In the genomic region with DNA sequence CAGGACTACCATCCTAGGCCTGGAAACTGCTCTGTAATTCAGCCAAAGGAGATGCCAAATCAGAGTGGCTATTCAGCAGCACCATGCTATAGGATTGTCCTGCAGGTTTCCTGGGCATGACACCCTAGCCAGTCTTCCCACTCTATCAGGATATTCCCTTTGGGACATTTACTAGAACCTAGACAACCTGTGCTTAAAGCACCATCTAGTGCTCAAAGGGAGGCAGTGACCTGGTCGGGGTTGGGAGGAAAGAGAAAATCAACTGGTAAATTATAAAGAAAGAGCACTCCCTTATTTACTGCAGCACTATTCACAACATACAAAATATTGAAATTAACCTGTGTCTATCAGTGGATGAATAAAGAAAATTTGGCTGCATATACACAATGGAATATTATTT, we compare ENCODE assay signal across 10 cellular contexts.
DNase-seq lines count a peak whose midpoint lies in the region; ATAC-seq and TF ChIP-seq lines count a peak whose summit lies in the region.
"Had no signal": no experiment of that assay in that cellular context is flagged by ENCODE, and none has a peak within 500 bp of the region (broad histone marks: within the 10 kb centered on the region; RNA-seq: fewer than 3 reads in every experiment).

No MANE protein-coding gene starts in this region.

- no peak overlapping the region for H3K4me3 ChIP-seq in HAP-1
- H3K4me3 ChIP-seq: heart right ventricle had no signal

- H3K27me3 ChIP-seq in HAP-1 (ENCODE audit: low read depth): no peaks in the 10 kb centered on the region

- H3K4me1 ChIP-seq in HAP-1: no peaks in the 10 kb centered on the region

- in situ Hi-C loops in HAP-1 (cut with MboI; ENCODE audit: low sequenced_read_pairs): no loop called here

- intact Hi-C loops in sciatic nerve (cut with DNase I): no loop called here

- no peaks in the 10 kb centered on the region for H3K9me3 ChIP-seq in HAP-1

- no peak for DNase-seq in AG09319 (ENCODE audit: extremely low read depth, low read depth)
- DNase-seq in HAP-1 (ENCODE audit: low spot score in 2 of 2): peak; percentile 27 to 40
- DNase-seq in SW 1271 (lab: John Stamatoyannopoulos, UW): peak; percentile 56 to 64
- DNase-seq in iPS-NIHi11 (ENCODE audit: low spot score): peak; percentile 60
- DNase-seq in activated gamma-delta T cell treated with Interleukin-2 at 50 U/mL for 16 hours: no peak
- DNase-seq in NCI-H510A treated with DMSO at 0.1 percent for 48 hours (lab: John Stamatoyannopoulos, UW): no peak
- no peak for DNase-seq in sciatic nerve (ENCODE audit: low spot score)
- no peak for DNase-seq in NCI-H2107 treated with DMSO at 0.1 percent for 48 hours (lab: John Stamatoyannopoulos, UW; ENCODE audit: unreplicated experiment)
- DNase-seq: activated CD4-positive, alpha-beta T cell treated with anti-CD3 and anti-CD28 coated beads for 36 hours; heart right ventricle had no signal

- peak; percentile 62 for TF ChIP-seq CTCF in AG09319 (IDR thresholded peaks at IDR 0.05; ENCODE audit: low read depth, low read length)

- no peaks in the 10 kb centered on the region for H3K36me3 ChIP-seq in HAP-1 (replicated peaks)
- H3K36me3 ChIP-seq: heart right ventricle had no signal

- no peak for ATAC-seq in sciatic nerve
- ATAC-seq: activated CD4-positive, alpha-beta T cell treated with anti-CD3 and anti-CD28 coated beads for 36 hours; heart right ventricle had no signal

Comparison
In these comparisons a context has a peak if more than half of its experiments do, and no peak if none do; other contexts are left out.
1. DNase-seq: peak in HAP-1 (2 of 2), SW 1271 (2 of 2) and iPS-NIHi11 (single experiment); none in AG09319 (single experiment), activated gamma-delta T cell treated with Interleukin-2 at 50 U/mL for 16 hours (single experiment), NCI-H510A treated with DMSO at 0.1 percent for 48 hours (single experiment), sciatic nerve (single experiment) and NCI-H2107 treated with DMSO at 0.1 percent for 48 hours (single experiment).